Comparison of ENCODE assay signal across 18 cellular contexts in the genomic region with DNA sequence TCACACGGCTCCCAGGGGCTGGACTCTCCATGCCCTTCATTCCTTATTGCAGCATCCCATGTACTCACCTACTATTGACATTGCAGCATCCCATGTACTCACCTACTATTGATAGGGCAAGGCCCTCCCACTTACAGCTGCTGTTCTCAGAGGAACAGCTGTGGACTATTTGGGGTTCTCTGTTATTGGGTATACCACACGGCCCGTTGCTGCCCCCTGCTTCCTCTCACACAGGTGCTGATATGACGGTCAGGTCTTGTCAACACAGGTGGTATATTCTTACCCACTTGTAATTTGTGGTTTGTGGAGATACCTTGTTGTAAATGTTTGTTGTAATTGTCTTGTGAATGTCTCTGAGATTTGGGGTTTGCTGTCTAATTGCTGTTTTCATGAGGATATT. TPM values are rescaled to one million over a fixed set of nuclear protein-coding genes. Genes with fewer than 3 reads are reported as not detected.
DNase-seq lines count a peak whose midpoint lies in the region; ATAC-seq and TF ChIP-seq lines count a peak whose summit lies in the region.
"Had no signal": no experiment of that assay in that cellular context is flagged by ENCODE, and none has a peak within 500 bp of the region (broad histone marks: within the 10 kb centered on the region; RNA-seq: fewer than 3 reads in every experiment).

No MANE protein-coding gene starts in this region.

- peaks cover 90% of the 10 kb centered on the region for H3K36me3 Mint-ChIP-seq in CD8-positive, alpha-beta T cell

- DNase-seq in GM12864 (ENCODE audit: low read depth) (no peak), Peyer's patch (peak in 2 of 3 donors; percentile 25 to 52), A172 (ENCODE audit: low spot score) (no peak), SK-N-DZ (ENCODE audit: low spot score) (no peak), aorta (no peak)
- DNase-seq in CD8-positive, alpha-beta T cell: no peak
- DNase-seq: activated CD4-positive, CD25-positive, alpha-beta regulatory T cell; activated gamma-delta T cell; anterior cingulate cortex; effector memory CD8-positive, alpha-beta T cell; hypothalamus; NCI-H1105 treated with DMSO at 0.1 percent for 48 hours; NCI-H2171 treated with DMSO at 0.1 percent for 48 hours; retina had no signal

- CTCF ChIA-PET in CD8-positive, alpha-beta T cell (lab: Charles Lee): interaction anchor here (0.8 to 1.8 kb wide), 3 partner anchors 19 to 63 kb away, joined by 3 to 6 read pairs (median 3); a partner anchor contains a TSS

- ATAC-seq in GM19467 (IDR thresholded peaks at IDR 0.05; ENCODE audit: unreplicated experiment): peak; percentile 46
- ATAC-seq in HG02852 (IDR thresholded peaks at IDR 0.05; ENCODE audit: unreplicated experiment): peak; percentile 42
- ATAC-seq in CD8-positive, alpha-beta T cell: no peak
- ATAC-seq in aorta (ENCODE audit: low FRiP score): no peak
- ATAC-seq: effector memory CD8-positive, alpha-beta T cell had no signal

- H3K4me1 Mint-ChIP-seq in CD8-positive, alpha-beta T cell (ENCODE audit: low read depth): peaks cover 16% of the 10 kb centered on the region

- no peak overlapping the region for H3K27ac Mint-ChIP-seq in CD8-positive, alpha-beta T cell
- H3K27ac Mint-ChIP-seq: effector memory CD8-positive, alpha-beta T cell had no signal

- H3K4me3 Mint-ChIP-seq in CD8-positive, alpha-beta T cell: no peak overlapping the region
- H3K4me3 Mint-ChIP-seq: effector memory CD8-positive, alpha-beta T cell had no signal

- WGBS in aorta, 2 donors: 88% methylated on average over 4 of the region's 4 CpGs

- H3K9me3 Mint-ChIP-seq in CD8-positive, alpha-beta T cell: no peaks in the 10 kb centered on the region
- H3K9me3 Mint-ChIP-seq: effector memory CD8-positive, alpha-beta T cell had no signal

- H3K9me3 ChIP-seq in Peyer's patch (no peaks in the 10 kb centered on the region), aorta (ENCODE audit: control insufficient read depth, low read length) (no peaks in the 10 kb centered on the region)
- no peaks in the 10 kb centered on the region for H3K9me3 ChIP-seq in CD8-positive, alpha-beta T cell (ENCODE audit: low read length)
- H3K9me3 ChIP-seq: HAP-1, neutrophil had no signal

- no peak for TF ChIP-seq POLR2A in Peyer's patch (IDR thresholded peaks at IDR 0.05)

- H3K27me3 ChIP-seq in Peyer's patch (no peaks in the 10 kb centered on the region), aorta (ENCODE audit: control insufficient read depth in 1 of 2, insufficient read depth in 2 of 2, low read length in 1 of 2) (no peaks in the 10 kb centered on the region)
- H3K27me3 ChIP-seq in CD8-positive, alpha-beta T cell (ENCODE audit: insufficient read depth, low read length): no peaks in the 10 kb centered on the region
- H3K27me3 ChIP-seq: neutrophil had no signal

- H3K27ac ChIP-seq in Peyer's patch: no peak overlapping the region
- H3K27ac ChIP-seq in CD8-positive, alpha-beta T cell (ENCODE audit: low read depth, low read length): no peak overlapping the region
- H3K27ac ChIP-seq in aorta (ENCODE audit: low read depth in 1 of 2, low read length in 2 of 2): no peak overlapping the region
- H3K27ac ChIP-seq: neutrophil had no signal

- intact Hi-C loops in CD8-positive, alpha-beta T cell (cut with DNase I, micrococcal nuclease): no loop called here
- intact Hi-C loops in aorta (cut with DNase I): no loop called here

- H3K4me3 ChIP-seq in GM12864 (ENCODE audit: low read depth, low read length): no peak overlapping the region
- H3K4me3 ChIP-seq in Peyer's patch: no peak overlapping the region
- H3K4me3 ChIP-seq in CD8-positive, alpha-beta T cell (ENCODE audit: low read depth, low read length): no peak overlapping the region
- H3K4me3 ChIP-seq in aorta (ENCODE audit: low read length in 2 of 2): no peak overlapping the region
- H3K4me3 ChIP-seq: HAP-1 had no signal

- H3K27me3 Mint-ChIP-seq in CD8-positive, alpha-beta T cell (ENCODE audit: low read depth): no peaks in the 10 kb centered on the region
- H3K27me3 Mint-ChIP-seq: effector memory CD8-positive, alpha-beta T cell had no signal

- H3K4me1 ChIP-seq in Peyer's patch: no peaks in the 10 kb centered on the region
- H3K4me1 ChIP-seq in CD8-positive, alpha-beta T cell (ENCODE audit: insufficient read depth, low read length): no peaks in the 10 kb centered on the region
- H3K4me1 ChIP-seq in aorta (ENCODE audit: control insufficient read depth in 1 of 2, insufficient read depth in 2 of 2, low read length in 2 of 2): no peaks in the 10 kb centered on the region
- H3K4me1 ChIP-seq: HAP-1 had no signal

- POLR2A ChIA-PET in CD8-positive, alpha-beta T cell (lab: Charles Lee): no interaction called here

- peaks cover 0 to 6% (median 0%) of the 10 kb centered on the region in 3 donors for H3K36me3 ChIP-seq in Peyer's patch
- H3K36me3 ChIP-seq in CD8-positive, alpha-beta T cell (ENCODE audit: insufficient read depth, low read length): peaks cover 10% of the 10 kb centered on the region
- H3K36me3 ChIP-seq in aorta (ENCODE audit: control insufficient read depth in 1 of 2, insufficient read depth in 2 of 2, low read length in 1 of 2): peaks cover 2 to 5% of the 10 kb centered on the region in 2 donors
- H3K36me3 ChIP-seq: HAP-1, neutrophil had no signal

- peak; percentile 8 for TF ChIP-seq CTCF in GM12864 (IDR thresholded peaks at IDR 0.05; ENCODE audit: low read depth, low read length, missing control alignments)
- TF ChIP-seq CTCF in Peyer's patch (IDR thresholded peaks at IDR 0.05): no peak
- no peak for TF ChIP-seq CTCF in CD8-positive, alpha-beta T cell (IDR thresholded peaks at IDR 0.05)

RNA-seq across cellular contexts. Expression of a gene that starts 18.8 kb away (rescaled TPM):
- 10 to 100 TPM in 2 of 4 donors, 1 to 10 TPM in 2; 3.5 to 25.6 (median 8.8) TPM for total RNA-seq in Peyer's patch
- total RNA-seq in A172 (2014; rRNA removed; shearing (Covaris generic)): 2.2 and 5.1 TPM in 2 replicates
- polyA plus RNA-seq in SK-N-DZ (2014; cell fraction: cytosol; rRNA removed): 6.5 and 6.6 TPM in 2 replicates
- 3.9 and 5.0 TPM in 2 replicates for polyA plus RNA-seq in SK-N-DZ (2014; cell fraction: nucleus; rRNA removed)
- total RNA-seq in CD8-positive, alpha-beta T cell: 1 to 10 TPM; 4.0 to 4.7 TPM
- 1 to 10 TPM; 5.1 to 8.2 TPM for total RNA-seq in aorta
- polyA plus RNA-seq in aorta: 1 to 10 TPM; 2.1 to 4.9 TPM

RNA-seq across cellular contexts. Expression of a gene that starts 24.2 kb away (rescaled TPM):
- total RNA-seq in Peyer's patch: 1 to 10 TPM in 1 of 4 donors, not detected in 3; 2.1 TPM
- 0.36 and 0.55 TPM in 2 replicates for total RNA-seq in A172 (2014; rRNA removed; shearing (Covaris generic))
- 2.7 and 3.0 TPM in 2 replicates for polyA plus RNA-seq in SK-N-DZ (2014; cell fraction: cytosol; rRNA removed)
- polyA plus RNA-seq in SK-N-DZ (2014; cell fraction: nucleus; rRNA removed): 1.7 and 6.6 TPM in 2 replicates
- under 1 TPM; 0.19 to 0.73 TPM for total RNA-seq in CD8-positive, alpha-beta T cell
- total RNA-seq in aorta: 1 to 10 TPM; 7.3 to 8.2 TPM
- 1 to 10 TPM in 1 of 2 donors, under 1 TPM in 1; 0.50 to 4.5 TPM for polyA plus RNA-seq in aorta

Comparison
In these comparisons a context has a peak if more than half of its experiments do, and no peak if none do; other contexts are left out.
1. DNase-seq: peak in Peyer's patch (2 of 3); none in GM12864 (single experiment), A172 (single experiment), SK-N-DZ (single experiment), CD8-positive, alpha-beta T cell (0 of 7) and aorta (0 of 2).
2. ATAC-seq: peak in GM19467 (single experiment) and HG02852 (single experiment); none in CD8-positive, alpha-beta T cell (single experiment) and aorta (single experiment).